In the genomic region with DNA sequence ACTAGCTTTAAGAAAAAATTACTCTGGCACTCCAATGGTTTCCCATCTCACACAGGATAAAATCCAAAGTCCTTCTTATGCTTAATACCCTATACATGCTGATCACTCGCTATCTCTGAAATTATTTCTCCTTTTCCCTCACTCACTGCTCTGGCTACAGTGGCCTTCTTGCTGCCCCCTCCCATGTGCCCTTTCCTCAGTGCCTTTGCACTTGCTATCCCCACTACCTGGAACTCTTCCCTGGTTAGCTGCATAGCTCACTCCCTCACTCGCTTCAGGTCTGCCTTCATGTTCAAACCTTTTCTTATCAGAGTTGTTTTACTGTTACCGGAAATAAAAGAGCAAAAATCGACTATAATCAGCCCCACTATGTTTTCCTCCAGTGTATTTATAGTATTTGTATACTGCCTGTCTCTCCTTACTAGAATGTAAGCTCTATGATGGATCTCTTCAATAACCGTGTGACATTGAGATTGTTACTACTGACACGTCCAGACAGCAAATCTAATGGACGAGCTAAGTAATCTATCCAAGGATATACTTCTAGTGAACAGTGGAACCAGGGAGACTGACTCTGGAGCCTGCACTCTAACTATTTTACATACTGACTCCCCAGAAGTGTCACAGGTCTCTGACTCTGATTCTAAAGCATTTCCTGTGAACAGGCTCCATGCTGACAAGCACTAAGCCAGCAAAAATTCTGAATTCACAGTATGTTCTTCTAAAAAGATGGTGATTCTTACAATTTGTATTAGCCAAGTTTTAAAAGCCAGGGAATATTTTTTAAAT, we compare ENCODE assay signal across 10 cellular contexts. TPM values are rescaled to one million over a fixed set of nuclear protein-coding genes. Genes with fewer than 3 reads are reported as not detected.
DNase-seq lines count a peak whose midpoint lies in the region; ATAC-seq and TF ChIP-seq lines count a peak whose summit lies in the region.
"Had no signal": no experiment of that assay in that cellular context is flagged by ENCODE, and none has a peak within 500 bp of the region (broad histone marks: within the 10 kb centered on the region; RNA-seq: fewer than 3 reads in every experiment).

No MANE protein-coding gene starts in this region.

- H3K4me1 ChIP-seq in breast epithelium (no peaks in the 10 kb centered on the region), hepatocyte (ENCODE audit: insufficient read depth) (no peaks in the 10 kb centered on the region), vagina (peaks cover 56% of the 10 kb centered on the region)
- H3K4me1 ChIP-seq: parathyroid adenoma had no signal

- TF ChIP-seq CTCF in MCF 10A (IDR thresholded peaks at IDR 0.05; ENCODE audit: unreplicated experiment): no peak
- no peak for TF ChIP-seq CTCF in breast epithelium (IDR thresholded peaks at IDR 0.05)
- no peak for TF ChIP-seq CTCF in hepatocyte (IDR thresholded peaks at IDR 0.05; ENCODE audit: poor library complexity)
- TF ChIP-seq CTCF in vagina (IDR thresholded peaks at IDR 0.05): no peak

- H3K9me3 Mint-ChIP-seq in MCF 10A (ENCODE audit: unreplicated experiment): no peaks in the 10 kb centered on the region
- H3K9me3 Mint-ChIP-seq in activated naive CD8-positive, alpha-beta T cell treated with anti-CD3 and anti-CD28 coated beads, Interleukin-2, amount 50 U/mL, for 24 hours: no peaks in the 10 kb centered on the region

- no peaks in the 10 kb centered on the region for H3K9me3 ChIP-seq in breast epithelium
- H3K9me3 ChIP-seq in hepatocyte (ENCODE audit: low read depth): no peaks in the 10 kb centered on the region
- no peaks in the 10 kb centered on the region for H3K9me3 ChIP-seq in vagina

- H3K4me2 ChIP-seq in hepatocyte: peak overlapping the region; percentile 38

- H3K27ac Mint-ChIP-seq in MCF 10A (ENCODE audit: low read depth, unreplicated experiment): no peak overlapping the region
- H3K27ac Mint-ChIP-seq in activated naive CD8-positive, alpha-beta T cell treated with anti-CD3 and anti-CD28 coated beads, Interleukin-2, amount 50 U/mL, for 24 hours: no peak overlapping the region

- H4K20me1 ChIP-seq in hepatocyte (ENCODE audit: insufficient read depth, poor library complexity, severe bottlenecking): peaks cover 44% of the 10 kb centered on the region

- no peak overlapping the region for H3K4me3 Mint-ChIP-seq in MCF 10A (ENCODE audit: unreplicated experiment)
- no peak overlapping the region for H3K4me3 Mint-ChIP-seq in activated naive CD8-positive, alpha-beta T cell treated with anti-CD3 and anti-CD28 coated beads, Interleukin-2, amount 50 U/mL, for 24 hours

- intact Hi-C loops in MCF 10A (cut with micrococcal nuclease): no loop called here
- intact Hi-C loops in breast epithelium (cut with DNase I; ENCODE audit: low total_unique reads): no loop called here
- intact Hi-C loops in vagina (cut with DNase I): no loop called here

- peak; percentile 29 for DNase-seq in MCF 10A (ENCODE audit: unreplicated experiment)
- DNase-seq in breast epithelium (ENCODE audit: low spot score in 2 of 2): no peak
- DNase-seq in activated naive CD8-positive, alpha-beta T cell treated with anti-CD3 and anti-CD28 coated beads, Interleukin-2, amount 50 U/mL, for 24 hours: no peak
- no peak for DNase-seq in hepatocyte (ENCODE audit: low spot score)
- DNase-seq in vagina (ENCODE audit: extremely low spot score in 2 of 2): no peak
- DNase-seq in H4 (ENCODE audit: low spot score): no peak
- no peak for DNase-seq in NCI-H1092 (lab: John Stamatoyannopoulos, UW)
- DNase-seq: trophoblast cell had no signal

- no peaks in the 10 kb centered on the region for H3K27me3 ChIP-seq in breast epithelium
- no peaks in the 10 kb centered on the region for H3K27me3 ChIP-seq in hepatocyte
- no peaks in the 10 kb centered on the region for H3K27me3 ChIP-seq in vagina

- ATAC-seq in activated naive CD8-positive, alpha-beta T cell treated with anti-CD3 and anti-CD28 coated beads, Interleukin-2, amount 50 U/mL, for 24 hours: peak; percentile 62
- no peak for ATAC-seq in GM21390 (IDR thresholded peaks at IDR 0.05; ENCODE audit: unreplicated experiment)

- CTCF ChIA-PET in MCF 10A (lab: Yijun Ruan, JAX): interaction anchor here (0.5 to 2.5 kb wide), 10 partner anchors 10 to 72 kb away, joined by 3 to 12 read pairs (median 5); no protein-coding TSS in a partner anchor

- H3K4me1 Mint-ChIP-seq in MCF 10A (ENCODE audit: insufficient read depth, unreplicated experiment): peaks cover 10% of the 10 kb centered on the region
- peaks cover 28% of the 10 kb centered on the region for H3K4me1 Mint-ChIP-seq in activated naive CD8-positive, alpha-beta T cell treated with anti-CD3 and anti-CD28 coated beads, Interleukin-2, amount 50 U/mL, for 24 hours

- POLR2A ChIA-PET in MCF 10A (lab: Yijun Ruan, JAX): interaction anchor here (0.7 to 4.5 kb wide), 20 partner anchors 8 to 73 kb away, joined by 3 to 60 read pairs (median 8); partner anchors contain the start of gene ARMC12

- H3K27me3 Mint-ChIP-seq in MCF 10A (ENCODE audit: insufficient read depth, unreplicated experiment): no peaks in the 10 kb centered on the region
- H3K27me3 Mint-ChIP-seq in activated naive CD8-positive, alpha-beta T cell treated with anti-CD3 and anti-CD28 coated beads, Interleukin-2, amount 50 U/mL, for 24 hours: no peaks in the 10 kb centered on the region

- BruUV-seq in MCF 10A (replicated peaks; lab: Mats Ljungman, UMichigan): no TSS peak

- H3K27ac ChIP-seq in breast epithelium (no peak overlapping the region), hepatocyte (no peak overlapping the region), vagina (peak overlapping the region; percentile 47)
- H3K27ac ChIP-seq: parathyroid adenoma had no signal

- H3K4me3 ChIP-seq in breast epithelium: no peak overlapping the region
- H3K4me3 ChIP-seq in hepatocyte: no peak overlapping the region
- no peak overlapping the region for H3K4me3 ChIP-seq in vagina

- 81% methylated on average over 7 of the region's 7 CpGs for WGBS in hepatocyte (ENCODE audit: low lambda C conversion rate, missing lambda C conversion rate)

- peaks cover 61% of the 10 kb centered on the region for H3K79me2 ChIP-seq in hepatocyte

- H3K9me2 ChIP-seq in hepatocyte (replicated peaks; ENCODE audit: insufficient read depth): no peaks in the 10 kb centered on the region

- no peak overlapping the region for H2AFZ ChIP-seq in hepatocyte
- H2AFZ ChIP-seq: parathyroid adenoma had no signal

- H3K36me3 Mint-ChIP-seq in MCF 10A (ENCODE audit: insufficient read depth, unreplicated experiment): peaks cover 18% of the 10 kb centered on the region
- no peaks in the 10 kb centered on the region for H3K36me3 Mint-ChIP-seq in activated naive CD8-positive, alpha-beta T cell treated with anti-CD3 and anti-CD28 coated beads, Interleukin-2, amount 50 U/mL, for 24 hours (ENCODE audit: low read depth)

- no peak for TF ChIP-seq POLR2A in breast epithelium (IDR thresholded peaks at IDR 0.05)
- TF ChIP-seq POLR2A in vagina (IDR thresholded peaks at IDR 0.05): no peak

- H3K36me3 ChIP-seq in breast epithelium (no peaks in the 10 kb centered on the region), hepatocyte (replicated peaks; ENCODE audit: insufficient read depth, low read depth) (no peaks in the 10 kb centered on the region), vagina (peaks cover 0 to 17% of the 10 kb centered on the region in 2 donors)

RNA-seq across cellular contexts. Expression of gene FKBP5, which starts 25.1 kb away (rescaled TPM):
- 304 and 387 TPM in 2 replicates for total RNA-seq in MCF 10A (2022)
- 100 to 1,000 TPM; 167 to 970 (median 266) TPM for total RNA-seq in breast epithelium
- 73.6 and 78.8 TPM in 2 replicates for total RNA-seq in hepatocyte
- 233 and 254 TPM in 2 replicates for polyA plus RNA-seq in hepatocyte
- total RNA-seq in vagina: 246 TPM
- 2.0 and 3.4 TPM in 2 replicates for total RNA-seq in H4 (2014; rRNA removed; shearing (Covaris generic))

Comparison
In these comparisons a context has a peak if more than half of its experiments do, and no peak if none do; other contexts are left out.
1. RNA of gene FKBP5, which starts 25.1 kb away (total RNA-seq): 304 to 387 TPM in MCF 10A, 167 to 970 TPM in breast epithelium, 246 TPM in vagina (single experiment) and 73.6 to 78.8 TPM in hepatocyte; 2.0 to 3.4 TPM in H4; every median in the first group is over 10 times any median in the second.